Comparison of ENCODE assay signal across 7 cellular contexts in the genomic region with DNA sequence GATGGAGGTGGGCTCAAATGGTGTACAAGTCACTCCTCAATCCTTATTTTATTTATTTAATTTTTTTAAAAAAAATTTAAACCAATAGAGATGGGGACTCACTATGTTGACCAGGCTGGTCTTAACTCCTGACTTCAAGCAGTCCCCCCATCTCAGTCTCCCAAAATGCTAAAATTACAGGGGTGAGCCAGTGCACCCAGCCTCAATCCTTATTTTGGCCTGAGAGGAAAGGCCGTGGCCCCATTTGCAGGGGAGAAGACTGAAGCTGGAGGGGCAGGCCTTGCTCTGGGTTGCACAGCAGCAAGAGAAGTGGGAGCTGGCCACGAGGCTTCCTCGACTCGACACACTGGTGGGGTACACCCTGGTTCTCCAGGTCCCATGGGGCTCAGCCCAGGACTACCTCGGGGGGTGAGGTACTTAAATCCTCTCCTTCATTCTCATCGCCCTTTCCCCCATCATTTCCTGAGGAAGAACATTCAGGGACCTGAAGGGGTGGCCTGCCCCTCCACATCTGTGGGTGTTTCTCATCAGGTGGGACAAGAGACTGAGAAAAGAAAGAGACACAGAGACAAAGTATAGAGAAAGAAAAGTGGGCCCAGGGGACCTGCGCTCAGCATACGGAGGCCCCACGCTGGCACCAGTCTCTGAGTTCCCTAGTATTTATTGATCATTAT. TPM values are rescaled to one million over a fixed set of nuclear protein-coding genes. Genes with fewer than 3 reads are reported as not detected.
"Had no signal": no experiment of that assay in that cellular context is flagged by ENCODE, and none has a peak within 500 bp of the region (broad histone marks: within the 10 kb centered on the region; RNA-seq: fewer than 3 reads in every experiment).

No MANE protein-coding gene starts in this region.

RNA-seq across cellular contexts. Expression of a gene that starts 4.6 kb away (rescaled TPM):
- total RNA-seq: M059J, OCI-LY7, PC-9, Right ventricle myocardium inferior, RPMI7951, SJCRH30, SK-MEL-5 had no signal
